In the genomic region with DNA sequence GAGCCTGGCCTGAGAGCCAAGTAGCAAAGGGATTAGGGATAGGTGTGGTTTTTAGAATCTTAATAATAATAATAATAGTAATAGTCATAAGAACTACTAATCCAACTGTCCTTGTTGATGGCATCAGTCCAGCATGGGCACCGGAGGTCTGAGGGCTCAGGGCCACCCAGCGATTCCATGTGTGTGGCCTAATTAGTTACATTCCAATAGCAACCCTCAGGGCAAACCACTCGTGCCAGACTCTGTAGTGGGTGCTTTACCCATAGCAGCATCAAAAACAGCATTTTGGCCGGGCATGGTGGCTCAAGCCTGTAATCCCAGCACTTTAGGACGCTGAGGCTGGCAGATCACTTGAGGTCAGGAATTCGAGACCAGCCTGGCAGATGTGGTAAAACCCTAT, we compare ENCODE assay signal across 20 cellular contexts. TPM values are rescaled to one million over a fixed set of nuclear protein-coding genes. Genes with fewer than 3 reads are reported as not detected.
DNase-seq lines count a peak whose midpoint lies in the region; ATAC-seq and TF ChIP-seq lines count a peak whose summit lies in the region.
"Had no signal": no experiment of that assay in that cellular context is flagged by ENCODE, and none has a peak within 500 bp of the region (broad histone marks: within the 10 kb centered on the region; RNA-seq: fewer than 3 reads in every experiment).

No MANE protein-coding gene starts in this region.

- H2AFZ ChIP-seq in DND-41 (ENCODE audit: low read depth, low read length), result no peak overlapping the region

- POLR2A ChIA-PET in naive thymus-derived CD4-positive, alpha-beta T cell (lab: Charles Lee), result interaction anchor here (0.6 to 2.4 kb wide), 6 partner anchors 17 to 64 kb away, joined by 3 to 17 read pairs (median 5); a partner anchor contains a TSS

- intact Hi-C loops in naive thymus-derived CD4-positive, alpha-beta T cell (cut with micrococcal nuclease), result no loop called here
- intact Hi-C loops in sciatic nerve (cut with DNase I), result no loop called here

- H3K4me3 Mint-ChIP-seq in naive thymus-derived CD4-positive, alpha-beta T cell, result peak overlapping the region in 2 of 10 donors; percentile 72 to 73
- H3K4me3 Mint-ChIP-seq: activated T-cell treated with anti-CD3 and anti-CD28 coated beads, Interleukin-2, amount 50 U/mL, for 24 hours; HFFc6; nephron progenitor cell had no signal

- peaks cover 82% of the 10 kb centered on the region for H3K4me1 ChIP-seq in BLaER1
- H3K4me1 ChIP-seq in DND-41 (ENCODE audit: insufficient read depth, low read length), result peaks cover 32% of the 10 kb centered on the region
- peaks cover 31% of the 10 kb centered on the region for H3K4me1 ChIP-seq in SJSA1 (replicated peaks)
- H3K4me1 ChIP-seq in naive thymus-derived CD4-positive, alpha-beta T cell (ENCODE audit: control insufficient read depth in 2 of 2, insufficient read depth in 2 of 2, low read length in 2 of 2), result peaks cover 47 to 48% of the 10 kb centered on the region in 2 donors

- no peak for TF ChIP-seq CTCF in DND-41 (IDR thresholded peaks at IDR 0.05; ENCODE audit: borderline replicate concordance, extremely low read depth, low read length, poor library complexity, severe bottlenecking)

- peak overlapping the region; percentile 84 for H3K27ac ChIP-seq in BLaER1
- H3K27ac ChIP-seq in DND-41 (ENCODE audit: low read length), result peak overlapping the region; percentile 87
- H3K27ac ChIP-seq in SJSA1, result peak overlapping the region; percentile 64
- H3K27ac ChIP-seq in naive thymus-derived CD4-positive, alpha-beta T cell (ENCODE audit: low read depth, low read length), result peak overlapping the region; percentile 67
- H3K27ac ChIP-seq: thoracic aorta, WERI-Rb-1 had no signal

- no peak for DNase-seq in DND-41
- peak; percentile 89 to 95 for DNase-seq in SJSA1 (ENCODE audit: low read depth in 1 of 2, low spot score in 2 of 2)
- DNase-seq in naive thymus-derived CD4-positive, alpha-beta T cell, result no peak
- DNase-seq in sciatic nerve (ENCODE audit: low spot score), result no peak
- no peak for DNase-seq in NCI-H345 (lab: John Stamatoyannopoulos, UW)
- no peak for DNase-seq in cerebellar cortex (ENCODE audit: low spot score)
- DNase-seq: activated naive CD4-positive, alpha-beta T cell treated with Interleukin-2 at 50 U/mL for 16 hours; activated T-cell treated with anti-CD3 and anti-CD28 coated beads, Interleukin-2, amount 50 U/mL, for 24 hours; Caco-2; effector CD8-positive, alpha-beta T cell; HFFc6; NCI-H146; NCI-H2171; NCI-H526; nephron progenitor cell; SHP77 treated with DMSO at 0.1 percent for 48 hours; WERI-Rb-1 had no signal

- H3K9me3 ChIP-seq in BLaER1 (no peaks in the 10 kb centered on the region), DND-41 (ENCODE audit: insufficient read depth, low read length, severe bottlenecking) (no peaks in the 10 kb centered on the region), SJSA1 (replicated peaks) (no peaks in the 10 kb centered on the region)
- no peaks in the 10 kb centered on the region for H3K9me3 ChIP-seq in naive thymus-derived CD4-positive, alpha-beta T cell (ENCODE audit: control insufficient read depth in 2 of 3, low read length in 3 of 3)
- H3K9me3 ChIP-seq: Caco-2, thoracic aorta had no signal

- no peaks in the 10 kb centered on the region for H3K36me3 Mint-ChIP-seq in naive thymus-derived CD4-positive, alpha-beta T cell

- H3K9ac ChIP-seq in BLaER1 (peak overlapping the region; percentile 54), DND-41 (ENCODE audit: low read depth, low read length) (peak overlapping the region; percentile 42; the same call in 1 of the 2 replicates)

- no peaks in the 10 kb centered on the region for H3K9me3 Mint-ChIP-seq in naive thymus-derived CD4-positive, alpha-beta T cell
- H3K9me3 Mint-ChIP-seq: activated T-cell treated with anti-CD3 and anti-CD28 coated beads, Interleukin-2, amount 50 U/mL, for 24 hours; HFFc6; nephron progenitor cell had no signal

- H3K4me1 Mint-ChIP-seq in naive thymus-derived CD4-positive, alpha-beta T cell, result peaks cover 28 to 70% (median 57%) of the 10 kb centered on the region in 7 donors

- H3K27me3 Mint-ChIP-seq in naive thymus-derived CD4-positive, alpha-beta T cell, result no peaks in the 10 kb centered on the region
- H3K27me3 Mint-ChIP-seq: activated T-cell treated with anti-CD3 and anti-CD28 coated beads, Interleukin-2, amount 50 U/mL, for 24 hours had no signal

- H3K4me3 ChIP-seq in BLaER1, result no peak overlapping the region
- no peak overlapping the region for H3K4me3 ChIP-seq in DND-41 (ENCODE audit: low read depth in 1 of 2, low read length in 2 of 2)
- H3K4me3 ChIP-seq in SJSA1, result no peak overlapping the region
- no peak overlapping the region for H3K4me3 ChIP-seq in naive thymus-derived CD4-positive, alpha-beta T cell (ENCODE audit: low read length)
- H3K4me3 ChIP-seq: thoracic aorta had no signal

- no peaks in the 10 kb centered on the region for H3K27me3 ChIP-seq in BLaER1
- H3K27me3 ChIP-seq in DND-41 (ENCODE audit: insufficient read depth, low read length, poor library complexity), result no peaks in the 10 kb centered on the region
- no peaks in the 10 kb centered on the region for H3K27me3 ChIP-seq in SJSA1 (replicated peaks)
- H3K27me3 ChIP-seq in naive thymus-derived CD4-positive, alpha-beta T cell (ENCODE audit: control insufficient read depth in 2 of 2, insufficient read depth in 2 of 2, low read length in 2 of 2), result no peaks in the 10 kb centered on the region

- ATAC-seq in DND-41 (ENCODE audit: insufficient read depth, low read depth), result no peak
- no peak for ATAC-seq in naive thymus-derived CD4-positive, alpha-beta T cell
- ATAC-seq in sciatic nerve, result no peak
- ATAC-seq in GM21825 (IDR thresholded peaks at IDR 0.05; ENCODE audit: unreplicated experiment), result no peak

- H4K20me1 ChIP-seq in BLaER1 (no peaks in the 10 kb centered on the region), DND-41 (ENCODE audit: insufficient read depth, low read length) (no peaks in the 10 kb centered on the region)

- H3K27ac Mint-ChIP-seq in naive thymus-derived CD4-positive, alpha-beta T cell, result peak overlapping the region in 5 of 9 donors; percentile 91 to 96 (median 92)

- peak overlapping the region; percentile 79 for H3K4me2 ChIP-seq in BLaER1
- peak overlapping the region; percentile 45 for H3K4me2 ChIP-seq in DND-41 (ENCODE audit: insufficient read depth, low read length)

- H3K36me3 ChIP-seq in BLaER1, result no peaks in the 10 kb centered on the region
- H3K36me3 ChIP-seq in DND-41 (ENCODE audit: insufficient read depth, low read length), result no peaks in the 10 kb centered on the region
- no peaks in the 10 kb centered on the region for H3K36me3 ChIP-seq in SJSA1
- no peaks in the 10 kb centered on the region for H3K36me3 ChIP-seq in naive thymus-derived CD4-positive, alpha-beta T cell (ENCODE audit: control insufficient read depth in 2 of 3, insufficient read depth in 3 of 3, low read length in 3 of 3)
- H3K36me3 ChIP-seq: thoracic aorta, WERI-Rb-1 had no signal

- CTCF ChIA-PET in naive thymus-derived CD4-positive, alpha-beta T cell (lab: Charles Lee), result interaction anchor here (0.7 to 2.9 kb wide), 5 partner anchors 22 to 105 kb away, joined by 3 to 13 read pairs (median 3); no protein-coding TSS in a partner anchor

- no peaks in the 10 kb centered on the region for H3K79me2 ChIP-seq in DND-41 (ENCODE audit: insufficient read depth, low read length)

RNA-seq across cellular contexts. Expression of a gene that starts 19.0 kb away (rescaled TPM):
- total RNA-seq in SJSA1 (2014; rRNA removed; shearing (Covaris generic)), result 510 and 668 TPM in 2 replicates
- 100 to 1,000 TPM; 650 to 900 (median 803) TPM for total RNA-seq in naive thymus-derived CD4-positive, alpha-beta T cell
- polyA plus RNA-seq in naive thymus-derived CD4-positive, alpha-beta T cell, result 100 to 1,000 TPM in 1 of 2 donors, 10 to 100 TPM in 1; 95.5 to 501 TPM
- total RNA-seq in sciatic nerve, result 973 TPM

Comparison
In these comparisons a context has a peak if more than half of its experiments do, and no peak if none do; other contexts are left out.
1. DNase-seq: peak in SJSA1 (2 of 2); none in DND-41 (single experiment), naive thymus-derived CD4-positive, alpha-beta T cell (0 of 9), sciatic nerve (single experiment), NCI-H345 (single experiment) and cerebellar cortex (single experiment).
2. Peak in every context shown above with its lines, with median percentiles within 50 percentile points of each other: H3K27ac ChIP-seq.